Comparison of ENCODE assay signal across 8 cellular contexts in genomic region chr6:152897807-152898399, GRCh38.
DNase-seq lines count a peak whose midpoint lies in the region; ATAC-seq, FAIRE-seq and TF ChIP-seq lines count a peak whose summit lies in the region.

No MANE protein-coding gene starts in this region.

- ATAC-seq in GM19467 (IDR thresholded peaks at IDR 0.05; ENCODE audit: unreplicated experiment) (peak; percentile 99), HG03520 (IDR thresholded peaks at IDR 0.05; ENCODE audit: unreplicated experiment) (peak; percentile 98), pancreas (peak; percentile 72 to 96 (median 92))
- ATAC-seq in activated T-helper 17 cell treated with anti-CD3 and anti-CD28 coated beads, Interleukin-2, amount 50 U/mL, for 72 hours (replicated peaks): peak; percentile 65

- FAIRE-seq in RCC 7860 (lab: Jason Lieb, UNC): no peak
- FAIRE-seq in pancreas (lab: Jason Lieb, UNC): no peak

- intact Hi-C loops in pancreas (cut with DNase I): no loop called here
- intact Hi-C loops in transverse colon (cut with DNase I; ENCODE audit: low total_unique reads): no loop called here

- no peak overlapping the region for H3K27ac ChIP-seq in pancreas
- H3K27ac ChIP-seq in transverse colon: no peak overlapping the region

- TF ChIP-seq CTCF in pancreas (IDR thresholded peaks at IDR 0.05): peak; percentile 50 to 88 (median 74)
- TF ChIP-seq CTCF in transverse colon (IDR thresholded peaks at IDR 0.05): peak; percentile 41 to 77 (median 70)

- no peaks in the 10 kb centered on the region for H3K36me3 Mint-ChIP-seq in activated T-helper 17 cell treated with anti-CD3 and anti-CD28 coated beads, Interleukin-2, amount 50 U/mL, for 72 hours (ENCODE audit: low read depth)

- H3K27me3 Mint-ChIP-seq in activated T-helper 17 cell treated with anti-CD3 and anti-CD28 coated beads, Interleukin-2, amount 50 U/mL, for 72 hours: peaks cover 24% of the 10 kb centered on the region

- H3K27me3 ChIP-seq in pancreas (no peaks in the 10 kb centered on the region), transverse colon (no peaks in the 10 kb centered on the region)

- in situ Hi-C loops in transverse colon (cut with MboI; ENCODE audit: low pct_ligation_motif_present in 1 of 4, low pct_unique_long_range_greater_than_20kb in 1 of 4, low sequenced_read_pairs in 3 of 4): no loop called here

- H3K4me1 ChIP-seq in pancreas: no peaks in the 10 kb centered on the region
- no peaks in the 10 kb centered on the region for H3K4me1 ChIP-seq in transverse colon

- TF ChIP-seq EP300 in transverse colon (IDR thresholded peaks at IDR 0.05; ENCODE audit: low read depth): no peak

- peaks cover 5% of the 10 kb centered on the region for H3K4me1 Mint-ChIP-seq in activated T-helper 17 cell treated with anti-CD3 and anti-CD28 coated beads, Interleukin-2, amount 50 U/mL, for 72 hours

- H3K36me3 ChIP-seq in pancreas (no peaks in the 10 kb centered on the region), transverse colon (no peaks in the 10 kb centered on the region)

- H3K9me3 ChIP-seq in pancreas: no peaks in the 10 kb centered on the region
- no peaks in the 10 kb centered on the region for H3K9me3 ChIP-seq in transverse colon

- no peaks in the 10 kb centered on the region for H3K9me3 Mint-ChIP-seq in activated T-helper 17 cell treated with anti-CD3 and anti-CD28 coated beads, Interleukin-2, amount 50 U/mL, for 72 hours

- 34 to 39% methylated on average over 16 of the region's 16 CpGs for WGBS in pancreas, 2 donors
- WGBS in transverse colon (ENCODE audit: low coverage in 1 of 2), 2 donors: 13 to 48% methylated on average over 3 to 16 of the region's 16 CpGs

- H3K27ac Mint-ChIP-seq in activated T-helper 17 cell treated with anti-CD3 and anti-CD28 coated beads, Interleukin-2, amount 50 U/mL, for 72 hours: no peak overlapping the region

- H3K4me3 ChIP-seq in pancreas (no peak overlapping the region), transverse colon (no peak overlapping the region)

- peak; percentile 74 for DNase-seq in DMS53 (lab: John Stamatoyannopoulos, UW)
- DNase-seq in RCC 7860 (ENCODE audit: low spot score): peak; percentile 39
- peak; percentile 44 for DNase-seq in foreskin melanocyte
- peak; percentile 31 to 88 (median 72) for DNase-seq in pancreas
- peak; percentile 60 for DNase-seq in transverse colon

- H3K4me3 Mint-ChIP-seq in activated T-helper 17 cell treated with anti-CD3 and anti-CD28 coated beads, Interleukin-2, amount 50 U/mL, for 72 hours: no peak overlapping the region

- no peak for TF ChIP-seq POLR2A in transverse colon (IDR thresholded peaks at IDR 0.05)
